Comparison of ENCODE assay signal across 21 cellular contexts in genomic region chr1:91779603-91780021, GRCh38.
DNase-seq lines count a peak whose midpoint lies in the region; ATAC-seq, FAIRE-seq and TF ChIP-seq lines count a peak whose summit lies in the region.
"Had no signal": no experiment of that assay in that cellular context is flagged by ENCODE, and none has a peak within 500 bp of the region (broad histone marks: within the 10 kb centered on the region; RNA-seq: fewer than 3 reads in every experiment).

No MANE protein-coding gene starts in this region.

- H3K27ac Mint-ChIP-seq in natural killer cell treated with Interleukin-12 subunit alpha and Interleukin-12 subunit beta and Interleukin-15 and Interleukin-18, amount 100 ng/mL, for 72 hours: peak overlapping the region; percentile 68 to 74

- no peaks in the 10 kb centered on the region for H3K27me3 ChIP-seq in esophagus muscularis mucosa

- no peak for TF ChIP-seq POLR2A in esophagus muscularis mucosa (IDR thresholded peaks at IDR 0.05; ENCODE audit: low read depth)

- H3K36me3 ChIP-seq in esophagus muscularis mucosa: peaks cover 0 to 9% (median 0%) of the 10 kb centered on the region in 4 donors

- H3K9me3 ChIP-seq in esophagus muscularis mucosa: no peaks in the 10 kb centered on the region
- H3K9me3 ChIP-seq: left ventricle myocardium inferior had no signal

- H3K4me1 ChIP-seq in esophagus muscularis mucosa: peaks cover 55 to 98% (median 96%) of the 10 kb centered on the region in 4 donors
- H3K4me1 ChIP-seq: parathyroid adenoma had no signal

- no peak for FAIRE-seq in D721Med (lab: Jason Lieb, UNC)

- no peak for ATAC-seq in natural killer cell treated with Interleukin-12 subunit alpha and Interleukin-12 subunit beta and Interleukin-15 and Interleukin-18, amount 100 ng/mL, for 72 hours
- ATAC-seq in HG03460 (IDR thresholded peaks at IDR 0.05; ENCODE audit: unreplicated experiment) (no peak), HG03565 (IDR thresholded peaks at IDR 0.05; ENCODE audit: unreplicated experiment) (no peak)
- ATAC-seq: activated CD4-positive, CD25-positive, alpha-beta regulatory T cell treated with anti-CD3 and anti-CD28 coated beads, Interleukin-2, amount 50 U/mL, for 24 hours had no signal

- H3K4me3 Mint-ChIP-seq in natural killer cell treated with Interleukin-12 subunit alpha and Interleukin-12 subunit beta and Interleukin-15 and Interleukin-18, amount 100 ng/mL, for 72 hours: no peak overlapping the region
- H3K4me3 Mint-ChIP-seq: central memory CD8-positive, alpha-beta T cell had no signal

- TF ChIP-seq EP300 in esophagus muscularis mucosa (IDR thresholded peaks at IDR 0.05): no peak

- WGBS in esophagus muscularis mucosa: 90% methylated on average over 2 of the region's 2 CpGs

- H3K27me3 Mint-ChIP-seq in natural killer cell treated with Interleukin-12 subunit alpha and Interleukin-12 subunit beta and Interleukin-15 and Interleukin-18, amount 100 ng/mL, for 72 hours: no peaks in the 10 kb centered on the region
- H3K27me3 Mint-ChIP-seq: central memory CD8-positive, alpha-beta T cell had no signal

- H3K4me3 ChIP-seq in esophagus muscularis mucosa: no peak overlapping the region
- H3K4me3 ChIP-seq: left ventricle myocardium inferior had no signal

- peaks cover 6% of the 10 kb centered on the region for H3K9me3 Mint-ChIP-seq in natural killer cell treated with Interleukin-12 subunit alpha and Interleukin-12 subunit beta and Interleukin-15 and Interleukin-18, amount 100 ng/mL, for 72 hours
- H3K9me3 Mint-ChIP-seq: central memory CD8-positive, alpha-beta T cell had no signal

- peaks cover 21% of the 10 kb centered on the region for H3K36me3 Mint-ChIP-seq in natural killer cell treated with Interleukin-12 subunit alpha and Interleukin-12 subunit beta and Interleukin-15 and Interleukin-18, amount 100 ng/mL, for 72 hours

- H3K27ac ChIP-seq in esophagus muscularis mucosa (replicated peaks in 1 of 4): peak overlapping the region; percentile 17 to 55 (median 42)
- H3K27ac ChIP-seq: C4-2B, left ventricle myocardium inferior, parathyroid adenoma had no signal

- intact Hi-C loops in esophagus muscularis mucosa (cut with DNase I): no loop called here

- in situ Hi-C loops in KBM-7 (cut with MboI; ENCODE audit: low pct_unique_long_range_greater_than_20kb, low sequenced_read_pairs): no loop called here

- no peak for TF ChIP-seq CTCF in D721Med (IDR thresholded peaks at IDR 0.05; ENCODE audit: insufficient read depth, missing control alignments)
- TF ChIP-seq CTCF in esophagus muscularis mucosa (IDR thresholded peaks at IDR 0.05): no peak

- peaks cover 72 to 74% of the 10 kb centered on the region in 2 donors for H3K4me1 Mint-ChIP-seq in natural killer cell treated with Interleukin-12 subunit alpha and Interleukin-12 subunit beta and Interleukin-15 and Interleukin-18, amount 100 ng/mL, for 72 hours (ENCODE audit: low read depth in 2 of 2)

- DNase-seq in D721Med (ENCODE audit: insufficient read length, low spot score): peak; percentile 33
- DNase-seq in NCI-H510A treated with DMSO at 0.1 percent for 48 hours (lab: John Stamatoyannopoulos, UW): peak; percentile 77
- DNase-seq in esophagus muscularis mucosa (ENCODE audit: extremely low spot score): no peak
- DNase-seq in natural killer cell treated with Interleukin-12 subunit alpha and Interleukin-12 subunit beta and Interleukin-15 and Interleukin-18, amount 100 ng/mL, for 72 hours (ENCODE audit: low spot score): no peak
- no peak for DNase-seq in HuH-7 (ENCODE audit: low spot score)
- no peak for DNase-seq in KBM-7
- DNase-seq: amygdala; DND-41; effector memory CD4-positive, alpha-beta T cell; HCEC 1CT; left ventricle myocardium inferior; NCI-H1436; NCI-H345; SIG-M5; stimulated activated naive CD4-positive, alpha-beta T cell treated with Interleukin-2 at 50 U/mL for 16 hours had no signal

Comparison
In these comparisons a context has a peak if more than half of its experiments do, and no peak if none do; other contexts are left out.
1. DNase-seq: peak in D721Med (single experiment) and NCI-H510A treated with DMSO at 0.1 percent for 48 hours (single experiment); none in esophagus muscularis mucosa (single experiment), natural killer cell treated with Interleukin-12 subunit alpha and Interleukin-12 subunit beta and Interleukin-15 and Interleukin-18, amount 100 ng/mL, for 72 hours (single experiment), HuH-7 (single experiment) and KBM-7 (single experiment).